ENCODE assay signal across 9 cellular contexts in the genomic region with DNA sequence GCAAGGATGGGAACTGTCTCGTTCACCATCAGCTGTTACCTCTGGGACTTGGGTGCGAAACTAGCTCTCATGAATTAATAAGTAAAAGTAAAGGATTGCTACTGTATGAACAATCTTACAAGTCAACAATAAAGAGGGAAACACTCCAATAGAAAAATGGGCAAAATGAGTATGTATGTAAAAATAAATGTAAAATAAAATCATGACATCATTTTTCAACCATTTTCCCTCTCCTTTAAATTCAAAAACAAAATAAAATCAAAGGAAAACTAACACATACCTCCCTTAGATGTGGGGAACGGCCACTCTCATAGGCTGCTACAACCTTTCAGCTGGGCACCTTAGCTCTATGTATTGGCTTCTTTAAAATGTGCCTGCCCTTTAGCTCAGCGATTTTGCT.
"Had no signal": no experiment of that assay in that cellular context is flagged by ENCODE, and none has a peak within 500 bp of the region (broad histone marks: within the 10 kb centered on the region; RNA-seq: fewer than 3 reads in every experiment).

No MANE protein-coding gene starts in this region.

- FAIRE-seq: H1, H54, K562 had no signal

- H3K4me2 ChIP-seq: GM23338 had no signal

- H3K9me3 Mint-ChIP-seq: GM23338, H9 had no signal

- H3K4me3 ChIP-seq: GM23338, K562 had no signal

- H2AFZ ChIP-seq: GM23338 had no signal

- H3K4me3 Mint-ChIP-seq: GM23338, H9, HFFc6 had no signal

- H3K27ac Mint-ChIP-seq: GM23338, H9, HFFc6 had no signal

- H3K27ac ChIP-seq: HL-60 had no signal

- DNase-seq: H9, HCEC 1CT, HFFc6, IMR-90 had no signal

- ATAC-seq: GM23338, K562 had no signal
